Comparison of ENCODE assay signal across 8 cellular contexts in the genomic region with DNA sequence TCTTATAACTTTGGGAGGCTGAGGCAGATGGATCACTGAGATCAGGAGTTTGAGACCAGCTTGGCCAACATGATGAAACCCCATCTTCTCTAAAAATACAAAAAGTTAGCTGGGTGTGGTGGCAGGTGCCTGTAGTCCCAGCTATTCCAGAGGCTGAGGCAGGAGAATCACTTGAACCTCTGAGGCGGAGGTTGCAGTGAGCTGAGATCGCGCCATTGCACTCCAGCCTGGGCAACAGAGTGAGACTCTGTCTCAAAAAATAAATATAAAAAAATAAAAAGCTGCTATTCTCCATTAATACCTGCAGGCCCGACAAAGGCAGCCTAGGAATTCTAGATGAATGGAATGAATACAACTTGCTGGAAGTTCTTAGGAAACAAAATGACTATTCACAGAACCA. TPM values are rescaled to one million over a fixed set of nuclear protein-coding genes. Genes with fewer than 3 reads are reported as not detected.
DNase-seq lines count a peak whose midpoint lies in the region; ATAC-seq and TF ChIP-seq lines count a peak whose summit lies in the region.
"Not testable (repeated sequence)": the region's sequence is repeated elsewhere in the genome, so short reads cannot be mapped to it uniquely, and the experiment has no call there.

No MANE protein-coding gene starts in this region.

- not testable (repeated sequence) for DNase-seq in GM12864 (ENCODE audit: low read depth); MM.1S; activated B cell treated with CpG ODN at 0.5 μM for 24 hours; activated naive CD4-positive, alpha-beta T cell treated with anti-CD3 and anti-CD28 coated beads, Interleukin-2, amount 10 ng/mL, durations not matched to agents 7 days and 5 days; effector memory CD8-positive, alpha-beta T cell; memory B cell (ENCODE audit: low spot score in 2 of 2); progenitor cell of endocrine pancreas (ENCODE audit: low spot score, unreplicated experiment)

- intact Hi-C loops in activated B cell treated with CpG ODN at 0.5 μM for 24 hours (cut with micrococcal nuclease): loop anchor here (2.0 to 10.0 kb wide), 2 partner anchors 39 to 85 kb away; a partner anchor contains a TSS

- H2AFZ ChIP-seq in ACC112 (ENCODE audit: low read length, unreplicated experiment); MM.1S (ENCODE audit: low read length): not testable (repeated sequence)

- H3K79me2 ChIP-seq in ACC112 (ENCODE audit: control insufficient read depth, insufficient read depth, low read length, unreplicated experiment): peaks cover 16% of the 10 kb centered on the region
- H3K79me2 ChIP-seq in MM.1S (ENCODE audit: low read length): peaks cover 28% of the 10 kb centered on the region

- not testable (repeated sequence) for H4K20me1 ChIP-seq in MM.1S (ENCODE audit: insufficient read depth, low read length)

- H3K4me1 ChIP-seq in ACC112 (ENCODE audit: control insufficient read depth, insufficient read depth, low read length, unreplicated experiment); MM.1S (ENCODE audit: low read length): not testable (repeated sequence)

- H3K27me3 ChIP-seq in ACC112 (ENCODE audit: insufficient read depth, low read length); MM.1S (replicated peaks; ENCODE audit: insufficient read depth, low read length): not testable (repeated sequence)

- POLR2A ChIA-PET in activated B cell treated with CpG ODN at 0.5 μM for 24 hours (lab: Charles Lee): interaction anchor here (0.5 kb wide), 1 partner anchor 868 kb away, joined by 3 read pairs; no protein-coding TSS in a partner anchor

- not testable (repeated sequence) for H3K27ac ChIP-seq in ACC112 (ENCODE audit: low read depth, low read length); MM.1S (ENCODE audit: low read length)

- not testable (repeated sequence) for H3K9me3 ChIP-seq in MM.1S (replicated peaks; ENCODE audit: insufficient read depth, low read length)

- H3K36me3 Mint-ChIP-seq in activated B cell treated with CpG ODN at 0.5 μM for 24 hours (ENCODE audit: low read depth): peaks cover 43% of the 10 kb centered on the region
- peaks cover 33% of the 10 kb centered on the region for H3K36me3 Mint-ChIP-seq in activated naive CD4-positive, alpha-beta T cell treated with anti-CD3 and anti-CD28 coated beads, Interleukin-2, amount 10 ng/mL, durations not matched to agents 7 days and 5 days
- H3K36me3 Mint-ChIP-seq in effector memory CD8-positive, alpha-beta T cell (ENCODE audit: insufficient read depth): peaks cover 42% of the 10 kb centered on the region
- H3K36me3 Mint-ChIP-seq in memory B cell; progenitor cell of endocrine pancreas (ENCODE audit: insufficient read depth): not testable (repeated sequence)

- not testable (repeated sequence) for H3K9me3 Mint-ChIP-seq in activated B cell treated with CpG ODN at 0.5 μM for 24 hours; activated naive CD4-positive, alpha-beta T cell treated with anti-CD3 and anti-CD28 coated beads, Interleukin-2, amount 10 ng/mL, durations not matched to agents 7 days and 5 days; effector memory CD8-positive, alpha-beta T cell; memory B cell; progenitor cell of endocrine pancreas (ENCODE audit: low read depth)

- TF ChIP-seq CTCF in GM12864 (IDR thresholded peaks at IDR 0.05; ENCODE audit: low read depth, low read length, missing control alignments); MM.1S (IDR thresholded peaks at IDR 0.05; ENCODE audit: low read length); activated B cell treated with CpG ODN at 0.5 μM for 24 hours (IDR thresholded peaks at IDR 0.05); progenitor cell of endocrine pancreas (IDR thresholded peaks at IDR 0.05; ENCODE audit: unreplicated experiment): not testable (repeated sequence)

- H3K4me3 ChIP-seq in ACC112 (ENCODE audit: low read depth, low read length): peak overlapping the region; percentile 37; the same call in 1 of the 2 replicates
- H3K4me3 ChIP-seq in GM12864 (ENCODE audit: low read depth, low read length): peak overlapping the region; percentile 88
- peak overlapping the region; percentile 46; the same call in 1 of the 2 replicates for H3K4me3 ChIP-seq in MM.1S (ENCODE audit: low read length)

- H3K4me1 Mint-ChIP-seq in activated B cell treated with CpG ODN at 0.5 μM for 24 hours: peaks cover 26% of the 10 kb centered on the region
- H3K4me1 Mint-ChIP-seq in activated naive CD4-positive, alpha-beta T cell treated with anti-CD3 and anti-CD28 coated beads, Interleukin-2, amount 10 ng/mL, durations not matched to agents 7 days and 5 days: peaks cover 30% of the 10 kb centered on the region
- peaks cover 11 to 14% of the 10 kb centered on the region in 2 donors for H3K4me1 Mint-ChIP-seq in effector memory CD8-positive, alpha-beta T cell (ENCODE audit: low read depth in 2 of 2)
- not testable (repeated sequence) for H3K4me1 Mint-ChIP-seq in memory B cell; progenitor cell of endocrine pancreas (ENCODE audit: low read depth)

- H3K9me2 ChIP-seq in MM.1S (replicated peaks; ENCODE audit: insufficient read depth, low read length): not testable (repeated sequence)

- not testable (repeated sequence) for H3K4me2 ChIP-seq in MM.1S (ENCODE audit: low read depth, low read length)

- not testable (repeated sequence) for H3K27ac Mint-ChIP-seq in activated B cell treated with CpG ODN at 0.5 μM for 24 hours
- H3K27ac Mint-ChIP-seq in activated naive CD4-positive, alpha-beta T cell treated with anti-CD3 and anti-CD28 coated beads, Interleukin-2, amount 10 ng/mL, durations not matched to agents 7 days and 5 days: peak overlapping the region; percentile 52
- H3K27ac Mint-ChIP-seq in effector memory CD8-positive, alpha-beta T cell: peak overlapping the region; percentile 17 to 19
- H3K27ac Mint-ChIP-seq in memory B cell (peak overlapping the region; percentile 38), progenitor cell of endocrine pancreas (peak overlapping the region; percentile 67)

- H3K9ac ChIP-seq in MM.1S (ENCODE audit: low read length): not testable (repeated sequence)

- peaks cover 30% of the 10 kb centered on the region for H3F3A ChIP-seq in MM.1S (ENCODE audit: insufficient read depth, low read length)

- CTCF ChIA-PET in activated B cell treated with CpG ODN at 0.5 μM for 24 hours (lab: Charles Lee): not testable (repeated sequence)
- CTCF ChIA-PET in activated naive CD4-positive, alpha-beta T cell treated with anti-CD3 and anti-CD28 coated beads, Interleukin-2, amount 10 ng/mL, durations not matched to agents 7 days and 5 days (lab: Charles Lee): interaction anchor here (0.9 kb wide), 1 partner anchor 18 kb away, joined by 3 read pairs; no protein-coding TSS in a partner anchor

- H3K27me3 Mint-ChIP-seq in activated B cell treated with CpG ODN at 0.5 μM for 24 hours; activated naive CD4-positive, alpha-beta T cell treated with anti-CD3 and anti-CD28 coated beads, Interleukin-2, amount 10 ng/mL, durations not matched to agents 7 days and 5 days; effector memory CD8-positive, alpha-beta T cell; memory B cell; progenitor cell of endocrine pancreas: not testable (repeated sequence)

- H3K4me3 Mint-ChIP-seq in activated B cell treated with CpG ODN at 0.5 μM for 24 hours (peak overlapping the region; percentile 57), memory B cell (peak overlapping the region; percentile 11)
- H3K4me3 Mint-ChIP-seq in activated naive CD4-positive, alpha-beta T cell treated with anti-CD3 and anti-CD28 coated beads, Interleukin-2, amount 10 ng/mL, durations not matched to agents 7 days and 5 days: peak overlapping the region; percentile 57
- peak overlapping the region; percentile 33 to 78 for H3K4me3 Mint-ChIP-seq in effector memory CD8-positive, alpha-beta T cell
- H3K4me3 Mint-ChIP-seq in progenitor cell of endocrine pancreas (ENCODE audit: low read depth): not testable (repeated sequence)

- peaks cover 11% of the 10 kb centered on the region; the same call in 1 of the 2 replicates for H3K36me3 ChIP-seq in ACC112 (ENCODE audit: insufficient read depth, low read length)
- H3K36me3 ChIP-seq in MM.1S (replicated peaks; ENCODE audit: insufficient read depth, low read length): not testable (repeated sequence)

- ATAC-seq in activated B cell treated with CpG ODN at 0.5 μM for 24 hours (ENCODE audit: low read depth); effector memory CD8-positive, alpha-beta T cell (replicated peaks); memory B cell (ENCODE audit: low read depth): not testable (repeated sequence)

RNA-seq across cellular contexts. Expression of a gene that starts 2.0 kb away (rescaled TPM):
- total RNA-seq in activated B cell treated with CpG ODN at 0.5 μM for 24 hours (30.5 and 32.0 TPM in 2 replicates), progenitor cell of endocrine pancreas (29.1 and 29.5 TPM in 2 replicates)

RNA-seq across cellular contexts. Expression of a gene that starts 39.6 kb away (rescaled TPM):
- 152 and 154 TPM in 2 replicates for total RNA-seq in activated B cell treated with CpG ODN at 0.5 μM for 24 hours
- 113 and 114 TPM in 2 replicates for total RNA-seq in progenitor cell of endocrine pancreas

RNA-seq across cellular contexts. Expression of a gene that starts 49.3 kb away (rescaled TPM):
- 33.7 and 42.2 TPM in 2 replicates for total RNA-seq in activated B cell treated with CpG ODN at 0.5 μM for 24 hours
- 36.4 and 38.3 TPM in 2 replicates for total RNA-seq in progenitor cell of endocrine pancreas

Comparison
In these comparisons a context has a peak if more than half of its experiments do, and no peak if none do; other contexts are left out.
1. H3K4me3 ChIP-seq: peak in every context shown above with its lines; median percentile 88 in GM12864; 46 in MM.1S; 37 in ACC112.